Comparison of ENCODE assay signal across 15 cellular contexts in the genomic region with DNA sequence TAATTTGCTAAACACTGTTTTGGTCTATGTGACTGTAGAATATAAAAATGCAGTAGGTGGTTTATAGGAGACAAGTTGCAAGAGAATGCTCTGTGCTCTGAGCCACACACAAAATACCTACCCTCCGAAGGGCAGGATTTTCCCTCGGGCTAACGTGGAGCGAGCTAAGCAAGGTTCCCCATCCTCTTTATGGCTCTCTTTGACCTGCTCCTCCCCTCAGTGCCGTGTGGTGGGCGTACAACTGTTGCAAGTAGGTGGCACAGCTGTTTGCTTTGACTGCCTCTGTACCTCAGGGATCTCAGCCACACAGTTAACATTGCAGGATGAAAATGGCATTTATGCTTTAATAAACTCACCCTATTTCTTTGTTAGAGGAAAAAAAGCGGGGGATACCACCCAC.
"Had no signal": no experiment of that assay in that cellular context is flagged by ENCODE, and none has a peak within 500 bp of the region (broad histone marks: within the 10 kb centered on the region; RNA-seq: fewer than 3 reads in every experiment).

No MANE protein-coding gene starts in this region.

- H3K9me3 Mint-ChIP-seq: activated naive CD4-positive, alpha-beta T cell treated with anti-CD3 and anti-CD28 coated beads, Interleukin-2, amount 10 ng/mL, durations not matched to agents 7 days and 5 days; endodermal cell; stimulated activated effector memory CD8-positive, alpha-beta T cell treated with anti-CD3 and anti-CD28 coated beads, Interleukin-12 subunit alpha, Interleukin-12 subunit beta, amount 100 ng/mL, for 72 hours; T-helper 2 cell treated with Interferon-gamma antibody and Interleukin-4, amounts not matched to agents 5 μg/mL and 100 μg/mL, for 36 hours had no signal

- H3K4me3 Mint-ChIP-seq: activated naive CD4-positive, alpha-beta T cell treated with anti-CD3 and anti-CD28 coated beads, Interleukin-2, amount 10 ng/mL, durations not matched to agents 7 days and 5 days; endodermal cell; naive B cell; stimulated activated effector memory CD8-positive, alpha-beta T cell treated with anti-CD3 and anti-CD28 coated beads, Interleukin-12 subunit alpha, Interleukin-12 subunit beta, amount 100 ng/mL, for 72 hours; T-helper 2 cell treated with Interferon-gamma antibody and Interleukin-4, amounts not matched to agents 5 μg/mL and 100 μg/mL, for 36 hours had no signal

- H3K4me1 Mint-ChIP-seq: activated naive CD4-positive, alpha-beta T cell treated with anti-CD3 and anti-CD28 coated beads, Interleukin-2, amount 10 ng/mL, durations not matched to agents 7 days and 5 days had no signal

- H3K36me3 ChIP-seq: adrenal gland, cardiac muscle cell, heart right ventricle, tibial artery had no signal

- H2AFZ ChIP-seq: parathyroid adenoma had no signal

- H3K36me3 Mint-ChIP-seq: activated naive CD4-positive, alpha-beta T cell treated with anti-CD3 and anti-CD28 coated beads, Interleukin-2, amount 10 ng/mL, durations not matched to agents 7 days and 5 days; naive B cell; stimulated activated effector memory CD8-positive, alpha-beta T cell treated with anti-CD3 and anti-CD28 coated beads, Interleukin-12 subunit alpha, Interleukin-12 subunit beta, amount 100 ng/mL, for 72 hours had no signal

- H3K79me2 ChIP-seq: parathyroid adenoma had no signal

- H3K9ac ChIP-seq: parathyroid adenoma had no signal

- H3K9me3 ChIP-seq: adrenal gland, heart right ventricle, tibial artery had no signal

- H3K4me3 ChIP-seq: adrenal gland, cardiac muscle cell, heart right ventricle, lung, tibial artery had no signal

- H3K4me1 ChIP-seq: adrenal gland, heart right ventricle, parathyroid adenoma, tibial artery had no signal

- H3K27me3 ChIP-seq: adrenal gland, cardiac muscle cell, heart right ventricle, tibial artery had no signal

- ATAC-seq: activated CD4-positive, CD25-positive, alpha-beta regulatory T cell treated with anti-CD3 and anti-CD28 coated beads, Interleukin-2, amount 50 U/mL, for 24 hours; heart right ventricle; left cardiac atrium; stimulated activated effector memory CD8-positive, alpha-beta T cell treated with anti-CD3 and anti-CD28 coated beads, Interleukin-12 subunit alpha, Interleukin-12 subunit beta, amount 100 ng/mL, for 72 hours had no signal

- DNase-seq: activated CD4-positive, alpha-beta T cell treated with anti-CD3 and anti-CD28 coated beads, Interleukin-2, amount 50 U/mL, for 1 hour; activated naive CD4-positive, alpha-beta T cell treated with anti-CD3 and anti-CD28 coated beads, Interleukin-2, amount 10 ng/mL, durations not matched to agents 7 days and 5 days; adrenal gland; endodermal cell; heart right ventricle; left cardiac atrium; naive B cell; stimulated activated CD4-positive, alpha-beta T cell treated with anti-CD3 and anti-CD28 coated beads, Interleukin-2, amount 100 ng/mL, for 24 hours; tibial artery had no signal

- H3K27ac Mint-ChIP-seq: activated naive CD4-positive, alpha-beta T cell treated with anti-CD3 and anti-CD28 coated beads, Interleukin-2, amount 10 ng/mL, durations not matched to agents 7 days and 5 days; endodermal cell; naive B cell; stimulated activated effector memory CD8-positive, alpha-beta T cell treated with anti-CD3 and anti-CD28 coated beads, Interleukin-12 subunit alpha, Interleukin-12 subunit beta, amount 100 ng/mL, for 72 hours; T-helper 2 cell treated with Interferon-gamma antibody and Interleukin-4, amounts not matched to agents 5 μg/mL and 100 μg/mL, for 36 hours had no signal
